Comparison of ENCODE assay signal across 8 cellular contexts in genomic region chr22:31080848-31081649, GRCh38. TPM values are rescaled to one million over a fixed set of nuclear protein-coding genes. Genes with fewer than 3 reads are reported as not detected.
DNase-seq lines count a peak whose midpoint lies in the region; ATAC-seq lines count a peak whose summit lies in the region.

TSS of gene SMTN (plus strand) at chr22:31081318. CDS start at chr22:31083259, 1,941 bp downstream.

- DNase-seq in NCI-H82 treated with DMSO at 0.1 percent for 48 hours (lab: John Stamatoyannopoulos, UW; ENCODE audit: unreplicated experiment) (peak; percentile 70), lung microvascular endothelial cell (ENCODE audit: low read depth in 2 of 2) (peak; percentile 92 to 96)
- DNase-seq in activated CD8-positive, alpha-beta memory T cell treated with anti-CD3 and anti-CD28 coated beads for 1 hour (ENCODE audit: extremely low read depth in 1 of 2, low read depth in 1 of 2): peak; percentile 57 to 83
- DNase-seq in effector CD4-positive, alpha-beta T cell: peak; percentile 82
- peak; percentile 74 to 84 (median 79) for DNase-seq in stimulated activated CD4-positive, alpha-beta T cell treated with anti-CD3 and anti-CD28 coated beads, TNF-alpha, amount 100 ng/mL, for 4 hours (ENCODE audit: low read depth in 3 of 3)

- H3K4me3 ChIP-seq in BLaER1 treated with 17β-estradiol and CSF1 and Interleukin-3, amounts not matched to agents 10 nM and 100 nM: peak within 1 kb of the TSS; percentile 61 to 90 (median 82)

- H3K9me3 ChIP-seq in BLaER1 treated with 17β-estradiol and CSF1 and Interleukin-3, amounts not matched to agents 10 nM and 100 nM (replicated peaks in 1 of 11): no peaks in the 10 kb centered on the region

- H3K27me3 ChIP-seq in BLaER1 treated with 17β-estradiol and CSF1 and Interleukin-3, amounts not matched to agents 10 nM and 100 nM: no peaks in the 10 kb centered on the region

- H4K20me1 ChIP-seq in BLaER1 treated with 17β-estradiol and CSF1 and Interleukin-3, amounts not matched to agents 10 nM and 100 nM: peaks cover 0 to 23% (median 10%) of the 10 kb centered on the region in 11 experiments; a peak in 9 of 22 replicates

- no peaks in the 10 kb centered on the region; a peak in 2 of 22 replicates for H3K36me3 ChIP-seq in BLaER1 treated with 17β-estradiol and CSF1 and Interleukin-3, amounts not matched to agents 10 nM and 100 nM

- ATAC-seq in GM19328 (IDR thresholded peaks at IDR 0.05; ENCODE audit: unreplicated experiment): peak; percentile 62
- peak; percentile 46 for ATAC-seq in HG03521 (IDR thresholded peaks at IDR 0.05; ENCODE audit: unreplicated experiment)

- peak within 1 kb of the TSS; percentile 88 to 100 (median 98) for H3K4me2 ChIP-seq in BLaER1 treated with 17β-estradiol and CSF1 and Interleukin-3, amounts not matched to agents 10 nM and 100 nM

- H3K4me1 ChIP-seq in BLaER1 treated with 17β-estradiol and CSF1 and Interleukin-3, amounts not matched to agents 10 nM and 100 nM: peaks cover 42 to 53% (median 50%) of the 10 kb centered on the region in 10 experiments

- H3K9ac ChIP-seq in BLaER1 treated with 17β-estradiol and CSF1 and Interleukin-3, amounts not matched to agents 10 nM and 100 nM: peak within 1 kb of the TSS; percentile 86 to 97 (median 94)

- H3K27ac ChIP-seq in BLaER1 treated with 17β-estradiol and CSF1 and Interleukin-3, amounts not matched to agents 10 nM and 100 nM: peak within 1 kb of the TSS; percentile 49 to 96 (median 92); a peak in 21 of 22 replicates

RNA-seq across cellular contexts. Expression of gene SMTN, which starts in this region (rescaled TPM):
- total RNA-seq in lung microvascular endothelial cell: 93.1 and 180 TPM in 2 replicates

Comparison
In these comparisons a context has a peak if more than half of its experiments do, and no peak if none do; other contexts are left out.
1. Peak in every context shown above with its lines: DNase-seq, ATAC-seq, H3K4me3 ChIP-seq and H3K27ac ChIP-seq.